In the genomic region with DNA sequence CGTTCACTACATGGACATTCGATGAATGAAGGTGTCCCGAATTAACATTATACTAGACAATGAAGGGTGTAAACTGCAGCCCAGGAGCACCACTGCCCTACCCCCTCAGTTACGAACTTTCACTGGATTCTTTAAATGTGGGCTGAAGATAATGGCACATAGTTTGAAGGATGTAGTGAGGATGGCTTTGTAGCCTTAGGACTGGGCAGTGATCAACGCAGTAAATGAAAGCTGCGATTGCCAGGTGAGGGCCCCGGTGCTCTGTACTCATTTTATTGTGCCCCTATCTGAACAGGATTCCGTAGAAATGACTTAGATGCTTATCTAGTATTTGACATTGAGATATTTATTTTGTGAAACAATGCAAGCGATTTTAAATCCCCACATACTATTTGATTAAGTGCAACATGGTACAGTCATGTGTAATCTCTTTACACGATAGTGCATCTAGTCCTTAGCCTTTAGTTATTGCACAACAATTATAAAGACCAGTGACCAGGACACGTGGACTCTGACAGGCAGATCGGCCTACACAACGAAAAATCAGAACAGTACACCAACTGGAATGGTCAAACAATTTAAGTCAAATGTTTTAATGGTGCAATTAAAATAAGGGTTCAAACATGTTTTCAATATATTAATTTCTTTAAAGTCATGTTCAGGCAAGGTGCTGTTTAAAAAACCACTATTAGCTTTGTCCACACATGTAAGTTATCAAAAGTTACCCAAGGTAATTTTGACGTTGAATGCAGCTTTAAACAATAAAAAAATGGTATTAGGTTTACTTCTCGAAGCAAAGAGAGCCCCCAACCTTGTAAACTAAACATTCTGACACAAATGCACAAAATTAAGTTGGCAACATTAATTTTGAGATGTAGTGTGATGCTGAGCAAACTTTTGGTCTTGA, we compare ENCODE assay signal across 8 cellular contexts. TPM values are rescaled to one million over a fixed set of nuclear protein-coding genes. Genes with fewer than 3 reads are reported as not detected.
DNase-seq lines count a peak whose midpoint lies in the region; ATAC-seq and TF ChIP-seq lines count a peak whose summit lies in the region.

No MANE protein-coding gene starts in this region.

- H3K4me1 Mint-ChIP-seq in activated naive CD4-positive, alpha-beta T cell treated with anti-CD3 and anti-CD28 coated beads for 36 hours (ENCODE audit: low read depth), result peaks cover 16% of the 10 kb centered on the region
- H3K4me1 Mint-ChIP-seq in stimulated activated naive B cell treated with anti-CD40 and anti-IgM and Interleukin-4, amounts not matched to agents 10 μg/mL and 1 μg/mL and 100 μg/mL, for 72 hours, result peaks cover 13 to 29% of the 10 kb centered on the region in 2 donors

- peaks cover 0 to 20% (median 3%) of the 10 kb centered on the region in 4 donors for H3K4me1 ChIP-seq in Peyer's patch

- POLR2A ChIA-PET in GM10248 (lab: Yijun Ruan, JAX), result interaction anchor here (0.5 to 2.2 kb wide), 5 partner anchors 8 to 403 kb away, joined by 3 to 15 read pairs (median 5); no protein-coding TSS in a partner anchor

- ATAC-seq in stimulated activated naive B cell treated with anti-CD40 and anti-IgM and Interleukin-4, amounts not matched to agents 10 μg/mL and 1 μg/mL and 100 μg/mL, for 72 hours (replicated peaks), result no peak

- H3K27me3 Mint-ChIP-seq in activated naive CD4-positive, alpha-beta T cell treated with anti-CD3 and anti-CD28 coated beads for 36 hours (ENCODE audit: low read depth), result no peaks in the 10 kb centered on the region
- H3K27me3 Mint-ChIP-seq in stimulated activated naive B cell treated with anti-CD40 and anti-IgM and Interleukin-4, amounts not matched to agents 10 μg/mL and 1 μg/mL and 100 μg/mL, for 72 hours, result no peaks in the 10 kb centered on the region

- H3K9me3 Mint-ChIP-seq in activated naive CD4-positive, alpha-beta T cell treated with anti-CD3 and anti-CD28 coated beads for 36 hours, result no peaks in the 10 kb centered on the region
- no peaks in the 10 kb centered on the region for H3K9me3 Mint-ChIP-seq in stimulated activated naive B cell treated with anti-CD40 and anti-IgM and Interleukin-4, amounts not matched to agents 10 μg/mL and 1 μg/mL and 100 μg/mL, for 72 hours

- H3K27ac Mint-ChIP-seq in activated naive CD4-positive, alpha-beta T cell treated with anti-CD3 and anti-CD28 coated beads for 36 hours, result peak overlapping the region; percentile 58
- peak overlapping the region; percentile 42 for H3K27ac Mint-ChIP-seq in stimulated activated naive B cell treated with anti-CD40 and anti-IgM and Interleukin-4, amounts not matched to agents 10 μg/mL and 1 μg/mL and 100 μg/mL, for 72 hours

- H3K36me3 ChIP-seq in Peyer's patch, result peaks cover 0 to 15% (median 0%) of the 10 kb centered on the region in 3 donors

- no peaks in the 10 kb centered on the region for H3K9me3 ChIP-seq in Peyer's patch

- CTCF ChIA-PET in activated naive CD4-positive, alpha-beta T cell treated with anti-CD3 and anti-CD28 coated beads for 36 hours (lab: Charles Lee), result interaction anchor here (0.5 to 4.1 kb wide), 7 partner anchors 14 to 156 kb away, joined by 4 to 35 read pairs (median 11); no protein-coding TSS in a partner anchor
- CTCF ChIA-PET in GM10248 (lab: Yijun Ruan, JAX), result interaction anchor here (1.0 to 4.0 kb wide), 8 partner anchors 9 to 344 kb away, joined by 3 to 32 read pairs (median 6); no protein-coding TSS in a partner anchor

- H3K27ac ChIP-seq in Peyer's patch, result peak overlapping the region; percentile 92 to 93 (median 92)

- intact Hi-C loops in activated naive CD4-positive, alpha-beta T cell treated with anti-CD3 and anti-CD28 coated beads for 36 hours (cut with micrococcal nuclease), result loop anchor here (1.0 to 5.0 kb wide), 2 partner anchors 120 to 135 kb away; no protein-coding TSS in a partner anchor

- TF ChIP-seq POLR2A in Peyer's patch (IDR thresholded peaks at IDR 0.05), result no peak

- peaks cover 9% of the 10 kb centered on the region for H3K36me3 Mint-ChIP-seq in activated naive CD4-positive, alpha-beta T cell treated with anti-CD3 and anti-CD28 coated beads for 36 hours (ENCODE audit: low read depth)
- H3K36me3 Mint-ChIP-seq in stimulated activated naive B cell treated with anti-CD40 and anti-IgM and Interleukin-4, amounts not matched to agents 10 μg/mL and 1 μg/mL and 100 μg/mL, for 72 hours, result peaks cover 20 to 28% of the 10 kb centered on the region in 2 donors

- TF ChIP-seq CTCF in Peyer's patch (IDR thresholded peaks at IDR 0.05) (no peak), fibroblast of mammary gland (conservative IDR thresholded peaks at IDR 0.05; ENCODE audit: control insufficient read depth, insufficient read depth, low read depth, low read length) (no peak), GM10248 (IDR thresholded peaks at IDR 0.05; ENCODE audit: control extremely low read depth, extremely low read depth, low read depth, missing control alignments) (no peak)

- H3K27me3 ChIP-seq in Peyer's patch, result no peaks in the 10 kb centered on the region

- H3K4me3 Mint-ChIP-seq in activated naive CD4-positive, alpha-beta T cell treated with anti-CD3 and anti-CD28 coated beads for 36 hours, result no peak overlapping the region
- no peak overlapping the region for H3K4me3 Mint-ChIP-seq in stimulated activated naive B cell treated with anti-CD40 and anti-IgM and Interleukin-4, amounts not matched to agents 10 μg/mL and 1 μg/mL and 100 μg/mL, for 72 hours

- DNase-seq in activated naive CD4-positive, alpha-beta T cell treated with anti-CD3 and anti-CD28 coated beads for 36 hours, result peak; percentile 15
- no peak for DNase-seq in activated naive CD4-positive, alpha-beta T cell treated with anti-CD3 and anti-CD28 coated beads, Interleukin-2, amount 50 U/mL, for 16 hours
- no peak for DNase-seq in Peyer's patch
- DNase-seq in fibroblast of mammary gland (ENCODE audit: low read depth), result peak; percentile 76
- DNase-seq in stimulated activated naive B cell treated with anti-CD40 and anti-IgM and Interleukin-4, amounts not matched to agents 10 μg/mL and 1 μg/mL and 100 μg/mL, for 72 hours, result no peak
- no peak for DNase-seq in kidney glomerular epithelial cell (lab: John Stamatoyannopoulos, UW)
- DNase-seq in AML-193 (lab: John Stamatoyannopoulos, UW), result no peak
- DNase-seq in GM10248 (ENCODE audit: extremely low spot score), result no peak

- peak overlapping the region in 3 of 4 donors; percentile 69 to 77 (median 77) for H3K4me3 ChIP-seq in Peyer's patch
- peak overlapping the region; percentile 88 for H3K4me3 ChIP-seq in fibroblast of mammary gland (ENCODE audit: control insufficient read depth, low read depth, low read length)

RNA-seq across cellular contexts. Expression of gene ERN1, which starts 17.4 kb away (rescaled TPM):
- 10 to 100 TPM; 21.9 to 22.0 TPM for total RNA-seq in activated naive CD4-positive, alpha-beta T cell treated with anti-CD3 and anti-CD28 coated beads for 36 hours
- total RNA-seq in Peyer's patch, result 10 to 100 TPM; 17.2 to 30.0 (median 24.0) TPM

Comparison
In these comparisons a context has a peak if more than half of its experiments do, and no peak if none do; other contexts are left out.
1. DNase-seq: peak in activated naive CD4-positive, alpha-beta T cell treated with anti-CD3 and anti-CD28 coated beads for 36 hours (single experiment) and fibroblast of mammary gland (single experiment); none in activated naive CD4-positive, alpha-beta T cell treated with anti-CD3 and anti-CD28 coated beads, Interleukin-2, amount 50 U/mL, for 16 hours (single experiment), Peyer's patch (0 of 3), stimulated activated naive B cell treated with anti-CD40 and anti-IgM and Interleukin-4, amounts not matched to agents 10 μg/mL and 1 μg/mL and 100 μg/mL, for 72 hours (single experiment), kidney glomerular epithelial cell (single experiment), AML-193 (0 of 2) and GM10248 (single experiment).